1 cellular context compared by ENCODE assay signal in the genomic region with DNA sequence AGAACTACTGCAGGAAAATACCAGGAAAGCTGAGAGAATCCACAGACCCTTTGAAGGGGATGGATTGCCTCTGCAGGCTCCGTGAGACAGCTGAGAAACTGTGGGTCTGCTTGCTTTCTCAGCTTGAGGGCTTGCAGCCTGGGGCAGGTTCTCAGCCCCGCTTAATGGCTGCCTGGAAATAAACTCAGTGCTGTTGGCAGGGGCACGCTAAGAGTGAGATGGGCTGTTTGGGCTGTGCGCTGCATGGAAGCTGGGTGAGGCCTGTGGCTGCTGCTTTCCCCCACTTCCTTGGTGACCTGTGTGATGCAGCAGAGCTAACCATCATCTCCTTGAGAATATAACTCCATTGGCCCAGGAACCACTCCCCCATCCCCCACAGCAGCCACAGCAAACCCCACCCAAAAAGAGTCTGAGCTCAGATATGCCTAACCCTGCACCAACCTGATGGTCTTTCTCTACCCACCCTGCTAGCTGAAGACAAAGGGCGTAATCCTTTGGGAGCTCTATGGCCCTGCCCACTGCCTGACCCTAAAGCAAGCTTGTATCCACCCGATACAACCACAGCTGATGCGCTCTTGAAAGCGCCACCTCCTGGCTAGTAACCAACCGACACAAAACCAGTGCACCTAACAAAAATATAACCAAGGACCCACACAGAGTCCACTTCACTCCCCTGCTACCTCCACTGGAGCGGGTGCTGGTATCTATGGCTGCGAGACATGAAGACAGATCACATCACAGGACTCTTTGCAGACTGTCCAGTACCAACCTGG.
TF ChIP-seq lines count a peak whose summit lies in the region.

No MANE protein-coding gene starts in this region.

TF ChIP-seq in H1, 55 proteins besides CTCF, POLR2A, EP300 and RAD21 (continued from another document):
- TF ChIP-seq, protein P1, sequence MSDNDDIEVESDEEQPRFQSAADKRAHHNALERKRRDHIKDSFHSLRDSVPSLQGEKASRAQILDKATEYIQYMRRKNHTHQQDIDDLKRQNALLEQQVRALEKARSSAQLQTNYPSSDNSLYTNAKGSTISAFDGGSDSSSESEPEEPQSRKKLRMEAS (IDR thresholded peaks at IDR 0.05), result no peak
- TF ChIP-seq SIRT6 (IDR thresholded peaks at IDR 0.05; ENCODE audit: low read length), result no peak
TF ChIP-seq in H1: peak in this region for 0.
